8 cellular contexts compared by ENCODE assay signal in the genomic region with DNA sequence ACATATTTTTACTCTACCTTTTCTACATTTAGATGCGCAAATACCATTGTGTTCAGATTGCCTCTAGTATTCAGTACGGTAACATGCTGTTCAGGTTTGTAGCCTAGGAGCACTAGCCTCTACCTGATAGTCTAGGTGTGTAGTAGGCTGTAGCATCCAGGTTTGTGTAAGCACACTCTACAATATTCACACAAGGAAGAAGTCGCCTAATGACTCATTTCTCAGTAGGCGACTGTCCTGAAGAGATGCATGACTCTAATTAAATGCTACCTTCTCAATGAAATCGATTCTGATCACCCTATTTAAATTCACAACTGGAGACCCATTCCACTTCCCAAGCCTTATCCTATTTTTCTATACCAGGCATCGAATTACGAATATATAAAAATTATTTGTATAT. TPM values are rescaled to one million over a fixed set of nuclear protein-coding genes. Genes with fewer than 3 reads are reported as not detected.
DNase-seq lines count a peak whose midpoint lies in the region; ATAC-seq and TF ChIP-seq lines count a peak whose summit lies in the region.

No MANE protein-coding gene starts in this region.

- POLR2A ChIA-PET in CD8-positive, alpha-beta T cell (lab: Charles Lee) = interaction anchor here (1.3 kb wide), 1 partner anchor 238 kb away, joined by 7 read pairs; the partner anchor contains the start of gene SIRT5
- POLR2A ChIA-PET in HEK293T (lab: Yijun Ruan, JAX) = interaction anchor here (1.1 to 1.6 kb wide), 2 partner anchors 15 to 238 kb away, joined by 3 to 5 read pairs; no protein-coding TSS in a partner anchor

- H3K4me3 ChIP-seq in CD8-positive, alpha-beta T cell (ENCODE audit: low read depth, low read length) = no peak overlapping the region
- peak overlapping the region; percentile 99 for H3K4me3 ChIP-seq in coronary artery

- H3K27me3 ChIP-seq in CD8-positive, alpha-beta T cell (ENCODE audit: insufficient read depth, low read length) = no peaks in the 10 kb centered on the region

- no peaks in the 10 kb centered on the region for H3K9me3 ChIP-seq in CD8-positive, alpha-beta T cell (ENCODE audit: low read length)

- no peak overlapping the region for H3K27ac ChIP-seq in CD8-positive, alpha-beta T cell (ENCODE audit: low read depth, low read length)
- H3K27ac ChIP-seq in coronary artery = no peak overlapping the region

- peaks cover 14% of the 10 kb centered on the region for H3K4me1 ChIP-seq in CD8-positive, alpha-beta T cell (ENCODE audit: insufficient read depth, low read length)

- peak overlapping the region; percentile 87 for H3K4me3 Mint-ChIP-seq in CD8-positive, alpha-beta T cell
- peak overlapping the region; percentile 99 for H3K4me3 Mint-ChIP-seq in neural crest cell

- CTCF ChIA-PET in CD8-positive, alpha-beta T cell (lab: Charles Lee) = interaction anchor here (1.3 to 2.1 kb wide), 3 partner anchors 11 to 197 kb away, joined by 3 to 6 read pairs (median 5); partner anchors contain the start of gene NOL7
- CTCF ChIA-PET in HEK293T (lab: Yijun Ruan, JAX) = interaction anchor here (1.3 kb wide), 1 partner anchor 96 kb away, joined by 3 read pairs; no protein-coding TSS in a partner anchor

- H3K9me3 Mint-ChIP-seq in CD8-positive, alpha-beta T cell = no peaks in the 10 kb centered on the region
- no peaks in the 10 kb centered on the region for H3K9me3 Mint-ChIP-seq in neural crest cell

- H3K4me1 Mint-ChIP-seq in CD8-positive, alpha-beta T cell (ENCODE audit: low read depth) = peaks cover 34% of the 10 kb centered on the region
- peaks cover 46% of the 10 kb centered on the region for H3K4me1 Mint-ChIP-seq in neural crest cell

- H3K27me3 Mint-ChIP-seq in CD8-positive, alpha-beta T cell (ENCODE audit: low read depth) = no peaks in the 10 kb centered on the region
- H3K27me3 Mint-ChIP-seq in neural crest cell (ENCODE audit: low read depth) = no peaks in the 10 kb centered on the region

- H3K36me3 Mint-ChIP-seq in CD8-positive, alpha-beta T cell = peaks cover 6% of the 10 kb centered on the region
- H3K36me3 Mint-ChIP-seq in neural crest cell (ENCODE audit: low read depth) = no peaks in the 10 kb centered on the region

- no peak for ATAC-seq in CD8-positive, alpha-beta T cell
- no peak for ATAC-seq in GM19035 (IDR thresholded peaks at IDR 0.05; ENCODE audit: unreplicated experiment)

- intact Hi-C loops in CD8-positive, alpha-beta T cell (cut with DNase I, micrococcal nuclease) = loop anchor here (5.0 to 10.0 kb wide), 4 partner anchors 59 to 1434 kb away; partner anchors contain the start of genes JARID2 (in 1 of the 2) and RANBP9 (in 1 of the 2)

- H3K36me3 ChIP-seq in CD8-positive, alpha-beta T cell (ENCODE audit: insufficient read depth, low read length) = no peaks in the 10 kb centered on the region

- no peak for DNase-seq in CD8-positive, alpha-beta T cell
- DNase-seq in NAMALWA (ENCODE audit: low spot score) = peak; percentile 11
- no peak for DNase-seq in coronary artery (ENCODE audit: low spot score)
- DNase-seq in neural crest cell (ENCODE audit: low read depth, low spot score) = no peak
- no peak for DNase-seq in NCI-H2171 (lab: John Stamatoyannopoulos, UW)
- DNase-seq in HEK293T (ENCODE audit: extremely low spot score) = no peak
- DNase-seq in AG20443 (ENCODE audit: low spot score) = no peak

- no peak overlapping the region for H3K27ac Mint-ChIP-seq in CD8-positive, alpha-beta T cell
- no peak overlapping the region for H3K27ac Mint-ChIP-seq in neural crest cell (ENCODE audit: unreplicated experiment)

- TF ChIP-seq CTCF in CD8-positive, alpha-beta T cell (IDR thresholded peaks at IDR 0.05) = no peak
- TF ChIP-seq CTCF in coronary artery (IDR thresholded peaks at IDR 0.05) (no peak), neural crest cell (conservative IDR thresholded peaks at IDR 0.05) (no peak)

TF ChIP-seq in HEK293T, 16 proteins besides CTCF, POLR2A, EP300 and RAD21:
- TF ChIP-seq L3MBTL2 (conservative IDR thresholded peaks at IDR 0.05) (no peak), SUZ12 (IDR thresholded peaks at IDR 0.05) (no peak)
TF ChIP-seq in HEK293T: peak in this region for 0.

RNA-seq across cellular contexts. Expression of gene MCUR1, which starts 1.3 kb away (rescaled TPM):
- 1 to 10 TPM; 2.1 to 3.4 TPM for total RNA-seq in CD8-positive, alpha-beta T cell
- total RNA-seq in neural crest cell = 24.9 and 25.2 TPM in 2 replicates
